ENCODE assay signal across 8 cellular contexts in genomic region chr15:37101634-37102314, GRCh38. TPM values are rescaled to one million over a fixed set of nuclear protein-coding genes. Genes with fewer than 3 reads are reported as not detected.
DNase-seq lines count a peak whose midpoint lies in the region; ATAC-seq lines count a peak whose summit lies in the region.

No MANE protein-coding gene starts in this region.

- H3K4me3 ChIP-seq in stomach smooth muscle (ENCODE audit: low read length in 2 of 2) = peak overlapping the region; percentile 91 to 96

- peaks cover 9% of the 10 kb centered on the region for H3K4me1 ChIP-seq in stomach smooth muscle (ENCODE audit: control insufficient read depth, insufficient read depth, low read length)

- peak overlapping the region; percentile 94 for H3K27ac ChIP-seq in stomach smooth muscle (ENCODE audit: low read length)

- ATAC-seq in GM19438 (IDR thresholded peaks at IDR 0.05; ENCODE audit: low read depth, unreplicated experiment) (peak; percentile 41), left colon (peak; percentile 45)

- in situ Hi-C loops in Caki2 (cut with HindIII; ENCODE audit: low pct_unique_long_range_greater_than_20kb, low sequenced_read_pairs) = no loop called here

- peaks cover 0 to 2% of the 10 kb centered on the region in 2 donors for H3K27me3 ChIP-seq in stomach smooth muscle (ENCODE audit: control insufficient read depth in 1 of 2, insufficient read depth in 2 of 2, low read length in 2 of 2)

- H3K9me3 ChIP-seq in stomach smooth muscle (ENCODE audit: control insufficient read depth in 2 of 2, low read length in 2 of 2) = no peaks in the 10 kb centered on the region

- intact Hi-C loops in left colon (cut with DNase I, micrococcal nuclease) = loop anchor here (10.0 kb wide), 1 partner anchor 217 kb away; no protein-coding TSS in a partner anchor

- DNase-seq in Caki2 (ENCODE audit: low read depth) (peak; percentile 86), HS-5 (ENCODE audit: low read depth) (peak; percentile 67), RKO (ENCODE audit: low spot score) (peak; percentile 82), cerebellum (ENCODE audit: low spot score) (peak; percentile 59), left colon (peak; percentile 61 to 68), AML-193 (lab: John Stamatoyannopoulos, UW) (no peak)

- H3K36me3 ChIP-seq in stomach smooth muscle (ENCODE audit: control insufficient read depth in 2 of 2, insufficient read depth in 2 of 2, low read length in 2 of 2) = no peaks in the 10 kb centered on the region

- H3K9ac ChIP-seq in stomach smooth muscle (ENCODE audit: low read length in 2 of 2) = peak overlapping the region; percentile 91 to 95

RNA-seq across cellular contexts. Expression of gene MEIS2, which starts 1.4 kb away (rescaled TPM):
- total RNA-seq in Caki2 (2014; rRNA removed; shearing (Covaris generic); ENCODE audit: low replicate concordance) = 22.0 and 36.9 TPM in 2 replicates
- total RNA-seq in cerebellum (40.8 TPM), left colon (10 to 100 TPM in 1 of 2 donors, 1 to 10 TPM in 1; 3.1 to 11.3 TPM)

Comparison
In these comparisons a context has a peak if more than half of its experiments do, and no peak if none do; other contexts are left out.
1. DNase-seq: peak in Caki2 (single experiment), HS-5 (single experiment), RKO (single experiment), cerebellum (single experiment) and left colon (2 of 2); none in AML-193 (0 of 2).